29 cellular contexts compared by ENCODE assay signal in the genomic region with DNA sequence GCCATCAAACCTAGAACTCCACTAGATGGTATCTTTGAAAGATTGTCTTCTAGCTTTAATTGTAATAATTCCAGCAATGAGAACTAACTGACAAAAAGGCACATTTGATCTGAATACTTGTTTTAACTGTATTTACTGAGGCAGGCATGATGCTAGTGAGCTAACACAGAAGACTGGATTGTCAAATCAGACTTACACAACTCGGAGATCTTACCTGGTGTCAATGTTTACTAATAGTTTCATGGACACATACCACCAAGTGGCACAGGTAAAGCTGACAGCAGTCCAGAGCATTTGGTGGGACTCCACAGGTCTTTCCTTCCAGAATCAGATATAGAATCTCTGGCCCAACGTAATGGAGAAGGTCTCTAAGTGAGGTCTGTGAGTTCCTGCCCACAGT.
"Had no signal": no experiment of that assay in that cellular context is flagged by ENCODE, and none has a peak within 500 bp of the region (broad histone marks: within the 10 kb centered on the region; RNA-seq: fewer than 3 reads in every experiment).

No MANE protein-coding gene starts in this region.

- H3K9me3 ChIP-seq: testis, thoracic aorta, thyroid gland, upper lobe of right lung, uterus, vagina had no signal

- H3K27ac ChIP-seq: stomach, suprapubic skin, testis, thoracic aorta, thyroid gland, tibial artery, tibial nerve, transverse colon, upper lobe of left lung, upper lobe of right lung, uterus, vagina had no signal

- FAIRE-seq: urothelium cell line had no signal

- H3K27me3 ChIP-seq: stomach, suprapubic skin, testis, thyroid gland, tibial artery, tibial nerve, transverse colon, upper lobe of left lung, upper lobe of right lung, uterus, vagina had no signal

- H3K36me3 ChIP-seq: stomach, suprapubic skin, thoracic aorta, thyroid gland, tibial artery, tibial nerve, transverse colon, upper lobe of left lung, upper lobe of right lung, uterus, vagina had no signal

- H3K36me3 Mint-ChIP-seq: stimulated activated effector memory CD8-positive, alpha-beta T cell treated with anti-CD3 and anti-CD28 coated beads, Interleukin-12 subunit alpha, Interleukin-12 subunit beta, amount 100 ng/mL, for 72 hours; stimulated activated memory B cell treated with anti-CD40 and anti-IgM and Interleukin-4, amounts not matched to agents 10 μg/mL and 1 μg/mL and 100 μg/mL, for 72 hours; stimulated activated naive B cell treated with anti-CD40 and anti-IgM and Interleukin-4, amounts not matched to agents 10 μg/mL and 1 μg/mL and 100 μg/mL, for 72 hours had no signal

- DNase-seq: stimulated activated CD4-positive, alpha-beta T cell treated with anti-CD3 and anti-CD28 coated beads, Interleukin-2, amount 100 ng/mL, for 48 hours; stimulated activated CD4-positive, alpha-beta T cell treated with anti-CD3 and anti-CD28 coated beads, Interleukin-4, amount 100 ng/mL, for 1 hour; stimulated activated CD4-positive, alpha-beta T cell treated with anti-CD3 and anti-CD28 coated beads, Interleukin-4, amount 100 ng/mL, for 24 hours; stimulated activated CD4-positive, alpha-beta T cell treated with anti-CD3 and anti-CD28 coated beads, Interleukin-4, amount 100 ng/mL, for 4 hours; stimulated activated CD8-positive, alpha-beta memory T cell treated with anti-CD3 and anti-CD28 coated beads, Interleukin-4, amount 100 ng/mL, for 48 hours; stimulated activated naive B cell treated with anti-CD40 and anti-IgM and Interleukin-4, amounts not matched to agents 10 μg/mL and 1 μg/mL and 100 μg/mL, for 72 hours; stimulated activated naive CD4-positive, alpha-beta T cell; stimulated activated naive CD4-positive, alpha-beta T cell treated with Interleukin-2 at 50 U/mL for 16 hours; stimulated activated naive CD8-positive, alpha-beta T cell treated with anti-CD3 and anti-CD28 coated beads, Interleukin-15, amount 100 ng/mL, for 72 hours; stimulated activated naive CD8-positive, alpha-beta T cell treated with anti-CD3 and anti-CD28 coated beads, Interleukin-15, Interleukin-2, amounts not matched to agents 100 U/mL and 50 U/mL, for 24 hours; stomach; substantia nigra; testis; thyroid gland; tibial artery; transverse colon; trophoblast cell; upper lobe of left lung; upper lobe of right lung; uterus had no signal

- H3K4me1 Mint-ChIP-seq: stimulated activated effector memory CD8-positive, alpha-beta T cell treated with anti-CD3 and anti-CD28 coated beads, Interleukin-12 subunit alpha, Interleukin-12 subunit beta, amount 100 ng/mL, for 72 hours; stimulated activated memory B cell treated with anti-CD40 and anti-IgM and Interleukin-4, amounts not matched to agents 10 μg/mL and 1 μg/mL and 100 μg/mL, for 72 hours; stimulated activated naive B cell treated with anti-CD40 and anti-IgM and Interleukin-4, amounts not matched to agents 10 μg/mL and 1 μg/mL and 100 μg/mL, for 72 hours; stimulated activated naive CD8-positive, alpha-beta T cell treated with anti-CD3 and anti-CD28 coated beads, Interleukin-15, amount 100 ng/mL, for 72 hours had no signal

- H3K4me3 Mint-ChIP-seq: stimulated activated effector memory CD8-positive, alpha-beta T cell treated with anti-CD3 and anti-CD28 coated beads, Interleukin-12 subunit alpha, Interleukin-12 subunit beta, amount 100 ng/mL, for 72 hours; stimulated activated memory B cell treated with anti-CD40 and anti-IgM and Interleukin-4, amounts not matched to agents 10 μg/mL and 1 μg/mL and 100 μg/mL, for 72 hours; stimulated activated naive B cell treated with anti-CD40 and anti-IgM and Interleukin-4, amounts not matched to agents 10 μg/mL and 1 μg/mL and 100 μg/mL, for 72 hours; stimulated activated naive CD8-positive, alpha-beta T cell treated with anti-CD3 and anti-CD28 coated beads, Interleukin-15, amount 100 ng/mL, for 72 hours; stimulated activated naive CD8-positive, alpha-beta T cell treated with anti-CD3 and anti-CD28 coated beads, Interleukin-15, Interleukin-2, amounts not matched to agents 100 ng/mL and 50 ng/mL, for 24 hours; type B pancreatic cell had no signal

- H3K4me1 ChIP-seq: stomach, suprapubic skin, testis, thyroid gland, tibial artery, tibial nerve, transverse colon, upper lobe of left lung, upper lobe of right lung, uterus, vagina had no signal

- H3K4me3 ChIP-seq: stomach, suprapubic skin, testis, thoracic aorta, thyroid gland, tibial artery, tibial nerve, transverse colon, upper lobe of left lung, upper lobe of right lung, uterus, vagina had no signal

- H3K27me3 Mint-ChIP-seq: stimulated activated memory B cell treated with anti-CD40 and anti-IgM and Interleukin-4, amounts not matched to agents 10 μg/mL and 1 μg/mL and 100 μg/mL, for 72 hours; stimulated activated naive CD8-positive, alpha-beta T cell treated with anti-CD3 and anti-CD28 coated beads, Interleukin-15, amount 100 ng/mL, for 72 hours; stimulated activated naive CD8-positive, alpha-beta T cell treated with anti-CD3 and anti-CD28 coated beads, Interleukin-15, Interleukin-2, amounts not matched to agents 100 ng/mL and 50 ng/mL, for 24 hours; type B pancreatic cell had no signal

- H3K27ac Mint-ChIP-seq: stimulated activated effector memory CD8-positive, alpha-beta T cell treated with anti-CD3 and anti-CD28 coated beads, Interleukin-12 subunit alpha, Interleukin-12 subunit beta, amount 100 ng/mL, for 72 hours; stimulated activated memory B cell treated with anti-CD40 and anti-IgM and Interleukin-4, amounts not matched to agents 10 μg/mL and 1 μg/mL and 100 μg/mL, for 72 hours; stimulated activated naive B cell treated with anti-CD40 and anti-IgM and Interleukin-4, amounts not matched to agents 10 μg/mL and 1 μg/mL and 100 μg/mL, for 72 hours; stimulated activated naive CD8-positive, alpha-beta T cell treated with anti-CD3 and anti-CD28 coated beads, Interleukin-15, amount 100 ng/mL, for 72 hours; stimulated activated naive CD8-positive, alpha-beta T cell treated with anti-CD3 and anti-CD28 coated beads, Interleukin-15, Interleukin-2, amounts not matched to agents 100 ng/mL and 50 ng/mL, for 24 hours; type B pancreatic cell had no signal

- ATAC-seq: stimulated activated effector memory CD8-positive, alpha-beta T cell treated with anti-CD3 and anti-CD28 coated beads, Interleukin-12 subunit alpha, Interleukin-12 subunit beta, amount 100 ng/mL, for 72 hours; stimulated activated memory B cell treated with anti-CD40 and anti-IgM and Interleukin-4, amounts not matched to agents 10 μg/mL and 1 μg/mL and 100 μg/mL, for 72 hours; stimulated activated naive B cell treated with anti-CD40 and anti-IgM and Interleukin-4, amounts not matched to agents 10 μg/mL and 1 μg/mL and 100 μg/mL, for 72 hours; stimulated activated naive CD8-positive, alpha-beta T cell treated with anti-CD3 and anti-CD28 coated beads, Interleukin-15, amount 100 ng/mL, for 72 hours; stimulated activated naive CD8-positive, alpha-beta T cell treated with anti-CD3 and anti-CD28 coated beads, Interleukin-15, Interleukin-2, amounts not matched to agents 100 U/mL and 50 U/mL, for 24 hours; upper lobe of right lung had no signal
